In genomic region chr5:34820593-34820992, GRCh38 we compare ENCODE assay signal across 22 cellular contexts. TPM values are rescaled to one million over a fixed set of nuclear protein-coding genes. Genes with fewer than 3 reads are reported as not detected.
"Had no signal": no experiment of that assay in that cellular context is flagged by ENCODE, and none has a peak within 500 bp of the region (broad histone marks: within the 10 kb centered on the region; RNA-seq: fewer than 3 reads in every experiment).

No MANE protein-coding gene starts in this region.

- H3K4me1 Mint-ChIP-seq: natural killer cell, neural crest cell had no signal

- H3K36me3 Mint-ChIP-seq: natural killer cell had no signal

- H3K4me1 ChIP-seq: esophagus muscularis mucosa, gastrocnemius medialis, heart right ventricle, right atrium auricular region, stomach, transverse colon had no signal

- H3K4me3 ChIP-seq: esophagus muscularis mucosa, gastrocnemius medialis, heart right ventricle, right atrium auricular region, stomach, thoracic aorta, transverse colon had no signal

- H3K9me3 Mint-ChIP-seq: dendritic cell treated with granulocyte-macrophage colony-stimulating factor and Interleukin-4, amounts not matched to agents 40 ng/mL and 50 ng/mL, for 4 days; effector memory CD8-positive, alpha-beta T cell; natural killer cell; neural crest cell had no signal

- H3K27ac ChIP-seq: epithelial cell of prostate, esophagus muscularis mucosa, gastrocnemius medialis, heart right ventricle, right atrium auricular region, stomach, thoracic aorta, transverse colon had no signal

- ATAC-seq: effector memory CD8-positive, alpha-beta T cell; gastrocnemius medialis; heart right ventricle; natural killer cell had no signal

- H3K27ac Mint-ChIP-seq: dendritic cell treated with granulocyte-macrophage colony-stimulating factor and Interleukin-4, amounts not matched to agents 40 ng/mL and 50 ng/mL, for 4 days; effector memory CD8-positive, alpha-beta T cell; natural killer cell had no signal

- H3K4me3 Mint-ChIP-seq: dendritic cell treated with granulocyte-macrophage colony-stimulating factor and Interleukin-4, amounts not matched to agents 40 ng/mL and 50 ng/mL, for 4 days; effector memory CD8-positive, alpha-beta T cell; natural killer cell; neural crest cell had no signal

- H3K27me3 Mint-ChIP-seq: dendritic cell treated with granulocyte-macrophage colony-stimulating factor and Interleukin-4, amounts not matched to agents 40 ng/mL and 50 ng/mL, for 4 days had no signal

- H3K36me3 ChIP-seq: gastrocnemius medialis had no signal

- DNase-seq: effector memory CD8-positive, alpha-beta T cell; gastrocnemius medialis; heart right ventricle; hypothalamus; kidney glomerular epithelial cell; mammary epithelial cell; natural killer cell; posterior cingulate gyrus; small intestine; stimulated activated CD4-positive, alpha-beta T cell treated with anti-CD3 and anti-CD28 coated beads, Interleukin-12 subunit alpha, Interleukin-12 subunit beta, amount 100 ng/mL, for 4 hours; stimulated activated naive CD4-positive, alpha-beta T cell; stomach; substantia nigra; transverse colon had no signal

- H3K27me3 ChIP-seq: esophagus muscularis mucosa, gastrocnemius medialis, heart right ventricle, right atrium auricular region, stomach, transverse colon had no signal

- FAIRE-seq: islet of Langerhans, small intestine had no signal

- H3K9me3 ChIP-seq: esophagus muscularis mucosa, gastrocnemius medialis, heart right ventricle, right atrium auricular region, stomach, thoracic aorta, transverse colon had no signal

RNA-seq across cellular contexts. Expression of gene TTC23L, which starts 18.4 kb away (rescaled TPM):
- total RNA-seq: esophagus muscularis mucosa, gastrocnemius medialis, myocyte had no signal
